In genomic region chr4:20255251-20255586, GRCh38 we compare ENCODE assay signal across 10 cellular contexts. TPM values are rescaled to one million over a fixed set of nuclear protein-coding genes. Genes with fewer than 3 reads are reported as not detected.
DNase-seq lines count a peak whose midpoint lies in the region; ATAC-seq and TF ChIP-seq lines count a peak whose summit lies in the region.
"Had no signal": no experiment of that assay in that cellular context is flagged by ENCODE, and none has a peak within 500 bp of the region (broad histone marks: within the 10 kb centered on the region; RNA-seq: fewer than 3 reads in every experiment).

No MANE protein-coding gene starts in this region.

- H3K4me3 ChIP-seq in adrenal gland (peak overlapping the region in 3 of 4 donors; percentile 21 to 77 (median 74)), iPS DF 6.9 (ENCODE audit: low read length) (peak overlapping the region; percentile 18; the same call in 1 of the 2 replicates), sigmoid colon (peak overlapping the region; percentile 54 to 74 (median 72))

- H3K4me1 ChIP-seq in ES-I3 (ENCODE audit: insufficient read depth, low read length) (peaks cover 11% of the 10 kb centered on the region), adrenal gland (replicated peaks in 1 of 2) (peaks cover 3 to 30% of the 10 kb centered on the region in 2 donors), iPS DF 6.9 (ENCODE audit: control insufficient read depth, insufficient read depth, low read length) (peaks cover 3% of the 10 kb centered on the region; the same call in 1 of the 2 replicates), sigmoid colon (peaks cover 0 to 50% (median 28%) of the 10 kb centered on the region in 4 donors)

- no peak for ATAC-seq in HG03521 (IDR thresholded peaks at IDR 0.05; ENCODE audit: unreplicated experiment)
- ATAC-seq in activated CD4-positive, CD25-positive, alpha-beta regulatory T cell treated with anti-CD3 and anti-CD28 coated beads, Interleukin-2, amount 50 U/mL, for 24 hours = no peak

- no peak for TF ChIP-seq EP300 in sigmoid colon (IDR thresholded peaks at IDR 0.05)

- TF ChIP-seq POLR2A in adrenal gland (IDR thresholded peaks at IDR 0.05) = no peak
- no peak for TF ChIP-seq POLR2A in sigmoid colon (IDR thresholded peaks at IDR 0.05)

- DNase-seq in adrenal gland = no peak
- DNase-seq in iPS DF 6.9 (ENCODE audit: low read depth, low spot score) = no peak
- no peak for DNase-seq in sigmoid colon
- DNase-seq in iPS-NIHi7 (ENCODE audit: extremely low spot score) = no peak
- DNase-seq in activated CD4-positive, CD25-positive, alpha-beta regulatory T cell (lab: John Stamatoyannopoulos, UW) = no peak
- DNase-seq: activated CD4-positive, alpha-beta T cell treated with anti-CD3 and anti-CD28 coated beads, Interleukin-2, amount 50 U/mL, for 48 hours; NCI-H1417 treated with DMSO at 0.1 percent for 48 hours had no signal

- no peaks in the 10 kb centered on the region for H3K27me3 ChIP-seq in adrenal gland
- peaks cover 41% of the 10 kb centered on the region for H3K27me3 ChIP-seq in iPS DF 6.9 (ENCODE audit: control insufficient read depth, insufficient read depth, low read length)
- H3K27me3 ChIP-seq in sigmoid colon = peaks cover 0 to 61% (median 5%) of the 10 kb centered on the region in 3 donors

- peak overlapping the region; percentile 65 for H3K9ac ChIP-seq in ES-I3 (ENCODE audit: low read depth, low read length)

- peak overlapping the region in 4 of 5 donors; percentile 10 to 68 (median 60) for H3K27ac ChIP-seq in adrenal gland
- no peak overlapping the region for H3K27ac ChIP-seq in iPS DF 6.9 (ENCODE audit: low read length)
- peak overlapping the region; percentile 48 to 84 (median 68) for H3K27ac ChIP-seq in sigmoid colon

- TF ChIP-seq CTCF in adrenal gland (IDR thresholded peaks at IDR 0.05) = no peak
- no peak for TF ChIP-seq CTCF in sigmoid colon (IDR thresholded peaks at IDR 0.05)

- intact Hi-C loops in adrenal gland (cut with DNase I) (no loop called here), sigmoid colon (cut with DNase I) (loop anchor here (10.0 kb wide), 2 partner anchors 290 to 430 kb away; no protein-coding TSS in a partner anchor)

- H3K9me3 ChIP-seq in ES-I3 (ENCODE audit: control insufficient read depth, insufficient read depth, low read length) (no peaks in the 10 kb centered on the region), adrenal gland (replicated peaks in 1 of 3) (no peaks in the 10 kb centered on the region), iPS DF 6.9 (ENCODE audit: control insufficient read depth, insufficient read depth, low read length) (no peaks in the 10 kb centered on the region), sigmoid colon (no peaks in the 10 kb centered on the region)

- 13 to 26% (median 24%) methylated on average over 8 of the region's 8 CpGs for WGBS in adrenal gland, 4 donors
- WGBS in iPS DF 6.9 (ENCODE audit: insufficient coverage, insufficient read length) = no CpG with 5 or more reads among the region's 8 CpGs
- 37 to 66% methylated on average over 8 of the region's 8 CpGs for WGBS in sigmoid colon, 2 donors

- H3K36me3 ChIP-seq in ES-I3 (ENCODE audit: insufficient read depth, low read length) = no peaks in the 10 kb centered on the region
- H3K36me3 ChIP-seq in adrenal gland (replicated peaks in 1 of 2) = no peaks in the 10 kb centered on the region
- no peaks in the 10 kb centered on the region for H3K36me3 ChIP-seq in iPS DF 6.9 (ENCODE audit: control insufficient read depth, insufficient read depth, low read length)
- no peaks in the 10 kb centered on the region for H3K36me3 ChIP-seq in sigmoid colon

RNA-seq across cellular contexts. Expression of gene SLIT2, which starts 3.5 kb away (rescaled TPM):
- 10 to 100 TPM; 28.3 to 68.7 (median 53.2) TPM for total RNA-seq in adrenal gland
- 10 to 100 TPM; 12.2 to 19.5 (median 12.9) TPM for polyA plus RNA-seq in adrenal gland
- total RNA-seq in sigmoid colon = 10 to 100 TPM; 27.0 to 49.0 (median 34.9) TPM
- polyA plus RNA-seq in sigmoid colon = 1 to 10 TPM in 2 of 3 donors, under 1 TPM in 1; 0.23 to 2.6 (median 1.2) TPM

Comparison
In these comparisons a context has a peak if more than half of its experiments do, and no peak if none do; other contexts are left out.
1. H3K4me3 ChIP-seq: peak in every context shown above with its lines; median percentile 74 in adrenal gland; 72 in sigmoid colon; 18 in iPS DF 6.9.